Comparison of ENCODE assay signal across 11 cellular contexts in genomic region chr5:148385094-148385493, GRCh38. TPM values are rescaled to one million over a fixed set of nuclear protein-coding genes. Genes with fewer than 3 reads are reported as not detected.
DNase-seq lines count a peak whose midpoint lies in the region; ATAC-seq, FAIRE-seq and TF ChIP-seq lines count a peak whose summit lies in the region.
"Had no signal": no experiment of that assay in that cellular context is flagged by ENCODE, and none has a peak within 500 bp of the region (broad histone marks: within the 10 kb centered on the region; RNA-seq: fewer than 3 reads in every experiment).

No MANE protein-coding gene starts in this region.

- peaks cover 57% of the 10 kb centered on the region for H3K4me1 Mint-ChIP-seq in activated naive CD4-positive, alpha-beta T cell treated with anti-CD3 and anti-CD28 coated beads, Interleukin-2, amount 10 ng/mL, durations not matched to agents 7 days and 5 days
- H3K4me1 Mint-ChIP-seq in WTC11, result peaks cover 29% of the 10 kb centered on the region
- peaks cover 53% of the 10 kb centered on the region for H3K4me1 Mint-ChIP-seq in stimulated activated memory B cell treated with anti-CD40 and anti-IgM and Interleukin-4, amounts not matched to agents 10 μg/mL and 1 μg/mL and 100 μg/mL, for 72 hours

- no peak for FAIRE-seq in HTR-8/SVneo (lab: Jason Lieb, UNC)
- FAIRE-seq: bronchial epithelial cell, islet of Langerhans had no signal

- peak overlapping the region; percentile 94 for H3K4me3 Mint-ChIP-seq in activated naive CD4-positive, alpha-beta T cell treated with anti-CD3 and anti-CD28 coated beads, Interleukin-2, amount 10 ng/mL, durations not matched to agents 7 days and 5 days
- H3K4me3 Mint-ChIP-seq in WTC11, result peak overlapping the region; percentile 96
- peak overlapping the region; percentile 84 for H3K4me3 Mint-ChIP-seq in stimulated activated memory B cell treated with anti-CD40 and anti-IgM and Interleukin-4, amounts not matched to agents 10 μg/mL and 1 μg/mL and 100 μg/mL, for 72 hours

- TF ChIP-seq CTCF in WTC11 (IDR thresholded peaks at IDR 0.05) (no peak), foreskin fibroblast (IDR thresholded peaks at IDR 0.05; ENCODE audit: low read depth, low read length) (no peak)

- CTCF ChIA-PET in activated naive CD4-positive, alpha-beta T cell treated with anti-CD3 and anti-CD28 coated beads, Interleukin-2, amount 10 ng/mL, durations not matched to agents 7 days and 5 days (lab: Charles Lee), result interaction anchor here (1.2 to 1.6 kb wide), 2 partner anchors 10 to 24 kb away, joined by 3 to 4 read pairs; no protein-coding TSS in a partner anchor
- CTCF ChIA-PET in WTC11 (lab: Charles Lee), result interaction anchor here (1.1 to 1.6 kb wide), 2 partner anchors 14 to 346 kb away, joined by 3 to 8 read pairs; no protein-coding TSS in a partner anchor

- no peaks in the 10 kb centered on the region for H3K27me3 Mint-ChIP-seq in activated naive CD4-positive, alpha-beta T cell treated with anti-CD3 and anti-CD28 coated beads, Interleukin-2, amount 10 ng/mL, durations not matched to agents 7 days and 5 days
- no peaks in the 10 kb centered on the region for H3K27me3 Mint-ChIP-seq in WTC11 (ENCODE audit: low read depth)
- no peaks in the 10 kb centered on the region for H3K27me3 Mint-ChIP-seq in stimulated activated memory B cell treated with anti-CD40 and anti-IgM and Interleukin-4, amounts not matched to agents 10 μg/mL and 1 μg/mL and 100 μg/mL, for 72 hours

- no peak for DNase-seq in activated naive CD4-positive, alpha-beta T cell treated with anti-CD3 and anti-CD28 coated beads, Interleukin-2, amount 10 ng/mL, durations not matched to agents 7 days and 5 days
- DNase-seq in activated naive CD4-positive, alpha-beta T cell treated with Interleukin-2 at 50 U/mL for 16 hours, result no peak
- DNase-seq in WTC11 (ENCODE audit: low spot score) (no peak), foreskin fibroblast (no peak), HTR-8/SVneo (ENCODE audit: insufficient read length, low spot score) (no peak), COR-L47 (lab: John Stamatoyannopoulos, UW) (no peak), NCI-H187 (lab: John Stamatoyannopoulos, UW) (no peak)
- DNase-seq: NCI-H2107 had no signal

- peaks cover 26% of the 10 kb centered on the region for H3K36me3 Mint-ChIP-seq in activated naive CD4-positive, alpha-beta T cell treated with anti-CD3 and anti-CD28 coated beads, Interleukin-2, amount 10 ng/mL, durations not matched to agents 7 days and 5 days
- peaks cover 5% of the 10 kb centered on the region; the same call in 1 of the 2 replicates for H3K36me3 Mint-ChIP-seq in WTC11
- peaks cover 12% of the 10 kb centered on the region for H3K36me3 Mint-ChIP-seq in stimulated activated memory B cell treated with anti-CD40 and anti-IgM and Interleukin-4, amounts not matched to agents 10 μg/mL and 1 μg/mL and 100 μg/mL, for 72 hours

- H3K27ac Mint-ChIP-seq in activated naive CD4-positive, alpha-beta T cell treated with anti-CD3 and anti-CD28 coated beads, Interleukin-2, amount 10 ng/mL, durations not matched to agents 7 days and 5 days, result peak overlapping the region; percentile 97
- H3K27ac Mint-ChIP-seq in WTC11, result no peak overlapping the region
- H3K27ac Mint-ChIP-seq in stimulated activated memory B cell treated with anti-CD40 and anti-IgM and Interleukin-4, amounts not matched to agents 10 μg/mL and 1 μg/mL and 100 μg/mL, for 72 hours, result peak overlapping the region; percentile 94

- POLR2A ChIA-PET in WTC11 (lab: Charles Lee), result no interaction called here

- no peaks in the 10 kb centered on the region for H3K9me3 Mint-ChIP-seq in activated naive CD4-positive, alpha-beta T cell treated with anti-CD3 and anti-CD28 coated beads, Interleukin-2, amount 10 ng/mL, durations not matched to agents 7 days and 5 days
- no peaks in the 10 kb centered on the region for H3K9me3 Mint-ChIP-seq in WTC11
- H3K9me3 Mint-ChIP-seq in stimulated activated memory B cell treated with anti-CD40 and anti-IgM and Interleukin-4, amounts not matched to agents 10 μg/mL and 1 μg/mL and 100 μg/mL, for 72 hours, result no peaks in the 10 kb centered on the region

- peak overlapping the region; percentile 88 to 92 for H3K4me3 ChIP-seq in foreskin fibroblast (ENCODE audit: low read depth in 1 of 2, low read length in 2 of 2)

- ATAC-seq in WTC11, result no peak
- ATAC-seq in stimulated activated memory B cell treated with anti-CD40 and anti-IgM and Interleukin-4, amounts not matched to agents 10 μg/mL and 1 μg/mL and 100 μg/mL, for 72 hours, result no peak

TF ChIP-seq in WTC11, 78 proteins besides CTCF, POLR2A, EP300 and RAD21:
- TF ChIP-seq IRF2 (CRISPR knock-in tag; IDR thresholded peaks at IDR 0.05; ENCODE audit: borderline replicate concordance, low read depth) (no peak), USF2 (CRISPR knock-in tag; IDR thresholded peaks at IDR 0.05) (no peak), ATF2 (CRISPR knock-in tag; IDR thresholded peaks at IDR 0.05; ENCODE audit: borderline replicate concordance, low read depth) (no peak), CDX4 (CRISPR knock-in tag; IDR thresholded peaks at IDR 0.05; ENCODE audit: borderline replicate concordance) (no peak), NFYB (CRISPR knock-in tag; conservative IDR thresholded peaks at IDR 0.05; ENCODE audit: low read depth) (no peak), NR1H2 (CRISPR knock-in tag; IDR thresholded peaks at IDR 0.05) (no peak), CBFB (CRISPR knock-in tag; IDR thresholded peaks at IDR 0.05; ENCODE audit: low read depth) (no peak), ESRRA (CRISPR knock-in tag; IDR thresholded peaks at IDR 0.05; ENCODE audit: borderline replicate concordance) (no peak), RELA (CRISPR knock-in tag; IDR thresholded peaks at IDR 0.05; ENCODE audit: borderline replicate concordance) (no peak), MAX (CRISPR knock-in tag; IDR thresholded peaks at IDR 0.05) (no peak), ELF4 (CRISPR knock-in tag; IDR thresholded peaks at IDR 0.05; ENCODE audit: low read depth) (no peak), ZNF396 (CRISPR knock-in tag; IDR thresholded peaks at IDR 0.05; ENCODE audit: borderline replicate concordance) (no peak), HMGA2 (CRISPR knock-in tag; IDR thresholded peaks at IDR 0.05) (no peak), CREM (CRISPR knock-in tag; IDR thresholded peaks at IDR 0.05) (no peak), TEAD4 (CRISPR knock-in tag; IDR thresholded peaks at IDR 0.05) (no peak), ZMAT4 (CRISPR knock-in tag; IDR thresholded peaks at IDR 0.05) (no peak), ATF1 (CRISPR knock-in tag; IDR thresholded peaks at IDR 0.05) (no peak)
TF ChIP-seq in WTC11: peak in this region for 0.

RNA-seq across cellular contexts. Expression of gene FBXO38, which starts 1.3 kb away (rescaled TPM):
- 30.4 to 35.8 TPM (median 34.8 TPM) in 3 replicates for total RNA-seq in WTC11 (2021)

RNA-seq across cellular contexts. Expression of gene SPINK9, which starts 49.7 kb away (rescaled TPM):
- not detected in 3 replicates for total RNA-seq in WTC11 (2021)
- total RNA-seq: bronchial epithelial cell had no signal
